In genomic region chr2:118086024-118086633, GRCh38 we compare ENCODE assay signal across 22 cellular contexts.
"Had no signal": no experiment of that assay in that cellular context is flagged by ENCODE, and none has a peak within 500 bp of the region (broad histone marks: within the 10 kb centered on the region; RNA-seq: fewer than 3 reads in every experiment).

No MANE protein-coding gene starts in this region.

- H3K4me3 ChIP-seq: ascending aorta, K562, SK-N-MC had no signal

- DNase-seq: activated CD4-positive, alpha-beta memory T cell treated with anti-CD3 and anti-CD28 coated beads for 36 hours; activated CD4-positive, alpha-beta T cell treated with anti-CD3 and anti-CD28 coated beads for 1 hour; activated CD4-positive, alpha-beta T cell treated with anti-CD3 and anti-CD28 coated beads, Interleukin-2, amount 10 ng/mL, durations not matched to agents 24 days and 14 days; activated CD8-positive, alpha-beta memory T cell treated with anti-CD3 and anti-CD28 coated beads for 24 hours; activated effector memory CD4-positive, alpha-beta T cell treated with anti-CD3 and anti-CD28 coated beads, Interleukin-2, amount 50 U/mL, for 16 hours; activated naive CD4-positive, alpha-beta T cell treated with Interleukin-2 at 50 U/mL for 16 hours; activated naive CD8-positive, alpha-beta T cell treated with anti-CD3 and anti-CD28 coated beads, Interleukin-2, amount 50 U/mL, for 24 hours; activated T-cell treated with anti-CD3 and anti-CD28 coated beads, Interleukin-2, amount 50 U/mL, for 4 hours; amniotic stem cell; Karpas-422; NCI-H1048; NCI-H146; NCI-H187 treated with DMSO at 0.1 percent for 48 hours; NCI-H2081 treated with DMSO at 0.1 percent for 48 hours; NCI-H446; NCI-H524; T-helper 1 cell had no signal

- H3K9me3 ChIP-seq: ascending aorta had no signal

- H3K27ac ChIP-seq: ascending aorta, SK-N-MC had no signal

- ATAC-seq: activated naive CD4-positive, alpha-beta T cell treated with anti-CD3 and anti-CD28 coated beads, Interleukin-2, amount 50 U/mL, for 72 hours; activated naive CD8-positive, alpha-beta T cell treated with anti-CD3 and anti-CD28 coated beads, Interleukin-2, amount 50 U/mL, for 24 hours; activated T-cell treated with anti-CD3 and anti-CD28 coated beads, Interleukin-2, amount 50 U/mL, for 4 hours; K562; WTC11 had no signal

- H3K27me3 ChIP-seq: ascending aorta had no signal

- FAIRE-seq: K562 had no signal

- H3K36me3 ChIP-seq: ascending aorta had no signal
